19 cellular contexts compared by ENCODE assay signal in the genomic region with DNA sequence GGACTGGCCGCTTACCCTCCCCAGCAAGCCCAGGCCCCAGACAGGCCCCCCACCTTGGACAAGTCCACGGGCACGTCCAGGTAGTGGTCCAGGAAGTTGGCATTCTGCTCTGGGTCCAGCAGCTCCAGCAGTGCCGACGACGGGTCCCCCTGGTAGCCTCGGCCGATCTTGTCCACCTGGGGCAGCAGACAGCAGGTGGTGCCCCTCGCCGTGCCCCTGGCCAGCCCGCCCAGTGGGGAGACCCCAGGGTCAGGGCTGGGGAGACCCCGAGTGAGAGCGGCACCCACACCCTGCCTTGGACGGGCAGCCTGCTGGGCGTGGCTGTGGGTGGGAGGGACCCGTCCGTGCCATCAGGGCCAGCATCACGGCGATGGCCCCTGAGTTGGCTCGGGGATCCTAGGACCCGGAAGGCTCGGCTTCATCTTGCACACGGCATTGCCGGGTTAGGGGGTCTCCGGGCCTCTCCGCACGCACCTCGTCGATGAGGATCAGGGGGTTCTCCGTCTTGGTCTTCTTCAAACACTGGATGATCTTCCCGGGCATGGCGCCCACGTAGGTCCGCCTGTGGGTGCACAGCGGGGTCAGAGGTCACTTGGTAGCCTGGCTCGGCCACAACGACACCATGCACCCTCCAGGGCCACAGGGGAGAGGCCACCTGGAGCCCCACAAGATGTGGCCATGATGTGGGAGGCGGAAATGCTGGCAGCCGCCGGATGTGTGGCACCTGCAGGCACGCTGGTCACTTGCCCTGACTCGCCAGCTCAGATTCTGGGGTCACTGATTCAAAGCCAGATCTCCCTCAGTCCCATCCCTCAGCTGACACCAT. TPM values are rescaled to one million over a fixed set of nuclear protein-coding genes. Genes with fewer than 3 reads are reported as not detected.
DNase-seq lines count a peak whose midpoint lies in the region; ATAC-seq, FAIRE-seq and TF ChIP-seq lines count a peak whose summit lies in the region.
"Had no signal": no experiment of that assay in that cellular context is flagged by ENCODE, and none has a peak within 500 bp of the region (broad histone marks: within the 10 kb centered on the region; RNA-seq: fewer than 3 reads in every experiment).

No MANE protein-coding gene starts in this region.

- H3K27ac Mint-ChIP-seq in T-helper 17 cell = peak overlapping the region; percentile 9
- H3K27ac Mint-ChIP-seq: activated CD8-positive, alpha-beta memory T cell treated with anti-CD3 and anti-CD28 coated beads, Interleukin-2, amount 10 ng/mL, durations not matched to agents 7 days and 5 days; natural killer cell had no signal

- intact Hi-C loops in kidney (cut with DNase I) = no loop called here

- no peaks in the 10 kb centered on the region for H3K27me3 Mint-ChIP-seq in T-helper 17 cell
- H3K27me3 Mint-ChIP-seq: activated B cell treated with CpG ODN at 0.5 μM for 24 hours; activated CD8-positive, alpha-beta memory T cell treated with anti-CD3 and anti-CD28 coated beads, Interleukin-2, amount 10 ng/mL, durations not matched to agents 7 days and 5 days had no signal

- no peaks in the 10 kb centered on the region for H3K27me3 ChIP-seq in BE2C

- TF ChIP-seq CTCF in BE2C (IDR thresholded peaks at IDR 0.05; ENCODE audit: low read depth, low read length) (no peak), kidney (IDR thresholded peaks at IDR 0.05; ENCODE audit: borderline replicate concordance, extremely low read depth, insufficient read depth) (no peak)

- H3K9ac ChIP-seq in kidney (ENCODE audit: low read length in 2 of 2) = no peak overlapping the region

- peak overlapping the region; percentile 19 for H3K4me3 Mint-ChIP-seq in T-helper 17 cell
- H3K4me3 Mint-ChIP-seq: activated B cell treated with CpG ODN at 0.5 μM for 24 hours; activated CD8-positive, alpha-beta memory T cell treated with anti-CD3 and anti-CD28 coated beads, Interleukin-2, amount 10 ng/mL, durations not matched to agents 7 days and 5 days; natural killer cell had no signal

- peaks cover 92% of the 10 kb centered on the region for H3K36me3 ChIP-seq in BE2C
- peaks cover 15 to 28% of the 10 kb centered on the region in 2 donors for H3K36me3 ChIP-seq in kidney (ENCODE audit: control insufficient read depth in 1 of 2, insufficient read depth in 2 of 2, low read length in 2 of 2)

- no peak overlapping the region for H3K27ac ChIP-seq in kidney (ENCODE audit: low read depth in 2 of 2, low read length in 2 of 2)
- H3K27ac ChIP-seq: lower lobe of right lung had no signal

- H3K4me1 Mint-ChIP-seq in T-helper 17 cell = peaks cover 17% of the 10 kb centered on the region

- H3K36me3 Mint-ChIP-seq in T-helper 17 cell (ENCODE audit: low read depth) = no peaks in the 10 kb centered on the region
- H3K36me3 Mint-ChIP-seq: natural killer cell had no signal

- H3K4me3 ChIP-seq in BE2C (ENCODE audit: low read depth, low read length) = no peak overlapping the region
- H3K4me3 ChIP-seq in kidney (ENCODE audit: low read length in 2 of 2) = no peak overlapping the region
- H3K4me3 ChIP-seq: lower lobe of right lung had no signal

- ATAC-seq in T-helper 17 cell (no peak), left lobe of liver (no peak), GM18861 (IDR thresholded peaks at IDR 0.05; ENCODE audit: unreplicated experiment) (no peak)
- ATAC-seq: activated CD8-positive, alpha-beta memory T cell treated with anti-CD3 and anti-CD28 coated beads, Interleukin-2, amount 10 ng/mL, durations not matched to agents 7 days and 5 days; lower lobe of right lung; natural killer cell had no signal

- peak; percentile 18 for DNase-seq in BE2C
- DNase-seq in Daoy (ENCODE audit: low read depth) = peak; percentile 47
- no peak for DNase-seq in T-helper 17 cell
- peak; percentile 48 for DNase-seq in left lobe of liver (ENCODE audit: low spot score)
- DNase-seq in kidney = no peak
- no peak for DNase-seq in ecto neural progenitor cell (ENCODE audit: low spot score)
- DNase-seq: activated B cell treated with CpG ODN at 0.5 μM for 24 hours; activated CD8-positive, alpha-beta memory T cell treated with anti-CD3 and anti-CD28 coated beads, Interleukin-2, amount 10 ng/mL, durations not matched to agents 7 days and 5 days; foreskin melanocyte; lower lobe of right lung; natural killer cell; NCI-H187; NCI-H526 treated with DMSO at 0.1 percent for 48 hours; stimulated activated CD4-positive, alpha-beta T cell treated with anti-CD3 and anti-CD28 coated beads, Interleukin-1b, Interleukin-23, amount 100 ng/mL, for 48 hours; T-helper 1 cell had no signal

- FAIRE-seq in kidney (lab: Jason Lieb, UNC) = no peak
- FAIRE-seq: RCC 7860 had no signal

- H3K4me1 ChIP-seq in BE2C (peaks cover 7% of the 10 kb centered on the region; the same call in 1 of the 2 replicates), kidney (ENCODE audit: control insufficient read depth in 1 of 2, insufficient read depth in 1 of 2, low read depth in 1 of 2, low read length in 2 of 2) (peaks cover 4 to 9% of the 10 kb centered on the region in 2 donors)

- H3K9me3 ChIP-seq in BE2C (no peaks in the 10 kb centered on the region), T-helper 17 cell (ENCODE audit: control insufficient read depth, low read length, poor library complexity, severe bottlenecking) (no peaks in the 10 kb centered on the region), kidney (ENCODE audit: control insufficient read depth in 1 of 2, low read length in 2 of 2) (no peaks in the 10 kb centered on the region)
- H3K9me3 ChIP-seq: lower lobe of right lung had no signal

RNA-seq across cellular contexts. Expression of gene RPL36, which starts 6.3 kb away (rescaled TPM):
- polyA plus RNA-seq in BE2C (2012; ENCODE audit: insufficient read depth, insufficient read length, low read depth) = 4,760 TPM
- 845 and 864 TPM in 2 replicates for total RNA-seq in Daoy (2014; rRNA removed; shearing (Covaris generic))
- total RNA-seq in T-helper 17 cell (1,000 to 10,000 TPM in 1 of 2 donors, 100 to 1,000 TPM in 1; 811 to 1,376 TPM), left lobe of liver (241 TPM), kidney (564 TPM)
- 1,593 TPM for polyA plus RNA-seq in kidney (ENCODE audit: insufficient read depth, low read depth, low replicate concordance)

RNA-seq across cellular contexts. Expression of gene HSD11B1L, which starts 15.6 kb away (rescaled TPM):
- 12.8 TPM for polyA plus RNA-seq in BE2C (2012; ENCODE audit: insufficient read depth, insufficient read length, low read depth)
- 2.2 and 6.3 TPM in 2 replicates for total RNA-seq in Daoy (2014; rRNA removed; shearing (Covaris generic))
- total RNA-seq in T-helper 17 cell (1 to 10 TPM; 1.4 to 3.1 TPM), left lobe of liver (4.1 TPM), kidney (7.8 TPM)
- polyA plus RNA-seq in kidney (ENCODE audit: insufficient read depth, low read depth, low replicate concordance) = 29.9 TPM

RNA-seq across cellular contexts. Expression of gene MICOS13, which starts 16.1 kb away (rescaled TPM):
- polyA plus RNA-seq in BE2C (2012; ENCODE audit: insufficient read depth, insufficient read length, low read depth) = 300 TPM
- total RNA-seq in Daoy (2014; rRNA removed; shearing (Covaris generic)) = 70.3 and 76.2 TPM in 2 replicates
- total RNA-seq in T-helper 17 cell = 10 to 100 TPM; 26.9 to 27.9 TPM
- 38.4 TPM for total RNA-seq in left lobe of liver
- 74.6 TPM for total RNA-seq in kidney
- 244 TPM for polyA plus RNA-seq in kidney (ENCODE audit: insufficient read depth, low read depth, low replicate concordance)

RNA-seq across cellular contexts. Expression of gene LONP1, which starts 23.5 kb away (rescaled TPM):
- 761 TPM for polyA plus RNA-seq in BE2C (2012; ENCODE audit: insufficient read depth, insufficient read length, low read depth)
- 65.1 and 81.0 TPM in 2 replicates for total RNA-seq in Daoy (2014; rRNA removed; shearing (Covaris generic))
- total RNA-seq in T-helper 17 cell = 10 to 100 TPM; 61.0 to 65.2 TPM
- total RNA-seq in left lobe of liver = 68.7 TPM
- total RNA-seq in kidney = 67.1 TPM
- 71.5 TPM for polyA plus RNA-seq in kidney (ENCODE audit: insufficient read depth, low read depth, low replicate concordance)

RNA-seq across cellular contexts. Expression of gene CATSPERD, which starts 24.0 kb away (rescaled TPM):
- not detected for polyA plus RNA-seq in BE2C (2012; ENCODE audit: insufficient read depth, insufficient read length, low read depth)
- not detected in 2 replicates for total RNA-seq in Daoy (2014; rRNA removed; shearing (Covaris generic))
- total RNA-seq in T-helper 17 cell = not detected
- total RNA-seq in left lobe of liver = not detected
- not detected for total RNA-seq in kidney
- polyA plus RNA-seq in kidney (ENCODE audit: insufficient read depth, low read depth, low replicate concordance) = not detected
- total RNA-seq: activated B cell treated with CpG ODN at 0.5 μM for 24 hours; activated CD8-positive, alpha-beta memory T cell treated with anti-CD3 and anti-CD28 coated beads, Interleukin-2, amount 10 ng/mL, durations not matched to agents 7 days and 5 days; natural killer cell had no signal
- polyA plus RNA-seq: adipose tissue, BJ had no signal

Comparison
In these comparisons a context has a peak if more than half of its experiments do, and no peak if none do; other contexts are left out.
1. DNase-seq: peak in BE2C (single experiment), Daoy (single experiment) and left lobe of liver (single experiment); none in T-helper 17 cell (0 of 3), kidney (single experiment) and ecto neural progenitor cell (single experiment).